In the genomic region with DNA sequence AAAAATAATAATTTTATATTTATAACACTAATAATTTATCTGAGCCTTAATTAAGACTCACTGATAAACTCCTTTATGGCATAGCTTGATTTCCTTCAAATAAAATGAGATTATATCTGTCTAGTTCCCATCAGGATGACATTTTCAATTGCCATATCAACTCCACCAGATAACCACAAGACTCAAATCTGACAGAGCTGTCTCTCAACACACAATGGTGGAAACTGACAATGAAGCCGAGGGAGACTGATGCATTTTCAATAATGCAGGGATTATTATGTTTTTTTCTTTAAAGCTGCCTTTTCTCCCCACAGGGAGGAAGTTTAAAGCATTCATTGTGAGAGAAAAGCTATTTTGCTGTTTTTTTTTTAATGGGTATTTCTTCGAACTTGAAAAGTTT, we compare ENCODE assay signal across 23 cellular contexts.
DNase-seq lines count a peak whose midpoint lies in the region; ATAC-seq and TF ChIP-seq lines count a peak whose summit lies in the region.
"Had no signal": no experiment of that assay in that cellular context is flagged by ENCODE, and none has a peak within 500 bp of the region (broad histone marks: within the 10 kb centered on the region; RNA-seq: fewer than 3 reads in every experiment).

No MANE protein-coding gene starts in this region.

- no peak overlapping the region for H3K4ac ChIP-seq in neuronal stem cell (ENCODE audit: low read length)

- H3K18ac ChIP-seq in neuronal stem cell (ENCODE audit: low read length), result no peak overlapping the region

- H3K36me3 ChIP-seq in Karpas-422 (ENCODE audit: insufficient read depth, low read length), result no peaks in the 10 kb centered on the region
- no peaks in the 10 kb centered on the region for H3K36me3 ChIP-seq in neural cell (ENCODE audit: insufficient read depth, low read length)
- H3K36me3 ChIP-seq in neural progenitor cell, result no peaks in the 10 kb centered on the region
- H3K36me3 ChIP-seq in neuronal stem cell (replicated peaks in 1 of 2; ENCODE audit: control insufficient read depth in 2 of 2, insufficient read depth in 2 of 2, low read length in 2 of 2), result no peaks in the 10 kb centered on the region
- H3K36me3 ChIP-seq: BE2C, BLaER1 had no signal

- H2BK15ac ChIP-seq in neuronal stem cell (ENCODE audit: low read length), result no peak overlapping the region

- H4K20me1 ChIP-seq in Karpas-422 (ENCODE audit: insufficient read depth, low read depth, low read length), result no peaks in the 10 kb centered on the region
- H4K20me1 ChIP-seq in neural cell (ENCODE audit: insufficient read depth), result no peaks in the 10 kb centered on the region
- no peaks in the 10 kb centered on the region for H4K20me1 ChIP-seq in neural progenitor cell (ENCODE audit: low read depth)
- H4K20me1 ChIP-seq: BLaER1 had no signal

- no peaks in the 10 kb centered on the region for H3K4me1 ChIP-seq in Karpas-422 (ENCODE audit: low read length)
- H3K4me1 ChIP-seq in neural progenitor cell, result no peaks in the 10 kb centered on the region
- H3K4me1 ChIP-seq in neuronal stem cell (ENCODE audit: control insufficient read depth in 2 of 2, insufficient read depth in 1 of 2, low read depth in 1 of 2, low read length in 2 of 2), result peaks cover 0 to 2% of the 10 kb centered on the region in 2 donors
- H3K4me1 ChIP-seq: BE2C, BLaER1 had no signal

- no peaks in the 10 kb centered on the region for H3K79me1 ChIP-seq in neuronal stem cell (ENCODE audit: low read depth, low read length)

- TF ChIP-seq RAD21 in neural cell (conservative IDR thresholded peaks at IDR 0.05), result peak; percentile 51

- no peak overlapping the region for H3K27ac ChIP-seq in Karpas-422 (ENCODE audit: low read length)
- H3K27ac ChIP-seq in neural cell (ENCODE audit: low read length), result peak overlapping the region; percentile 73
- H3K27ac ChIP-seq in neural progenitor cell, result no peak overlapping the region
- H3K27ac ChIP-seq in neuronal stem cell (replicated peaks; ENCODE audit: low read length), result no peak overlapping the region
- H3K27ac ChIP-seq: BLaER1 had no signal

- H3K14ac ChIP-seq in neuronal stem cell (ENCODE audit: low read length), result no peak overlapping the region

- H3K79me2 ChIP-seq in Karpas-422 (ENCODE audit: low read length) (no peaks in the 10 kb centered on the region), neural cell (replicated peaks; ENCODE audit: insufficient read depth, low read length) (no peaks in the 10 kb centered on the region), neural progenitor cell (ENCODE audit: low read depth) (no peaks in the 10 kb centered on the region)

- no peak overlapping the region for H3K4me3 ChIP-seq in Karpas-422 (ENCODE audit: low read length)
- no peak overlapping the region for H3K4me3 ChIP-seq in neural cell (ENCODE audit: low read length)
- H3K4me3 ChIP-seq in neural progenitor cell, result no peak overlapping the region
- no peak overlapping the region for H3K4me3 ChIP-seq in neuronal stem cell (ENCODE audit: low read length in 2 of 2)
- H3K4me3 ChIP-seq: BLaER1 had no signal

- H3K9ac ChIP-seq in Karpas-422 (ENCODE audit: low read length), result no peak overlapping the region
- H3K9ac ChIP-seq in neural cell (ENCODE audit: low read length), result no peak overlapping the region
- no peak overlapping the region for H3K9ac ChIP-seq in neural progenitor cell
- H3K9ac ChIP-seq in neuronal stem cell (ENCODE audit: low read depth, low read length, poor library complexity), result no peak overlapping the region
- H3K9ac ChIP-seq: BLaER1 had no signal

- no peak overlapping the region for H2AK5ac ChIP-seq in neuronal stem cell (ENCODE audit: low read depth, low read length)

- H4K91ac ChIP-seq in neuronal stem cell (ENCODE audit: low read depth, low read length, poor library complexity), result no peak overlapping the region

- H3K23ac ChIP-seq in neuronal stem cell (ENCODE audit: low read depth, low read length, poor library complexity), result no peak overlapping the region

- H2BK12ac ChIP-seq in neuronal stem cell (ENCODE audit: low read length), result no peak overlapping the region

- H4K8ac ChIP-seq in neuronal stem cell (ENCODE audit: low read depth, low read length), result no peak overlapping the region

- H3K36me3 Mint-ChIP-seq in neural progenitor cell, result no peaks in the 10 kb centered on the region
- H3K36me3 Mint-ChIP-seq: CD14-positive monocyte; CD4-positive, alpha-beta memory T cell; CD4-positive, CD25-positive, alpha-beta regulatory T cell; CD8-positive, alpha-beta memory T cell had no signal

- H3F3A ChIP-seq in neural cell (ENCODE audit: insufficient read depth, low read length, poor library complexity, severe bottlenecking) (peaks cover 7% of the 10 kb centered on the region), neural progenitor cell (ENCODE audit: low read depth) (no peaks in the 10 kb centered on the region)

- H3K27ac Mint-ChIP-seq in neural progenitor cell, result peak overlapping the region; percentile 15
- H3K27ac Mint-ChIP-seq: CD14-positive monocyte; CD4-positive, alpha-beta memory T cell; CD4-positive, CD25-positive, alpha-beta regulatory T cell; CD8-positive, alpha-beta memory T cell had no signal

- no peak for ATAC-seq in Right ventricle myocardium inferior

- H3K27me3 ChIP-seq in Karpas-422 (ENCODE audit: low read length) (no peaks in the 10 kb centered on the region), neural cell (ENCODE audit: insufficient read depth, low read depth, low read length) (no peaks in the 10 kb centered on the region), neural progenitor cell (no peaks in the 10 kb centered on the region), neuronal stem cell (ENCODE audit: control insufficient read depth in 3 of 3, insufficient read depth in 3 of 3, low read depth in 1 of 3, low read length in 3 of 3) (no peaks in the 10 kb centered on the region)
- H3K27me3 ChIP-seq: BE2C, BLaER1 had no signal

- no peaks in the 10 kb centered on the region for H3K9me3 ChIP-seq in Karpas-422 (ENCODE audit: low read length)
- H3K9me3 ChIP-seq in neural cell (ENCODE audit: low read length), result no peaks in the 10 kb centered on the region
- no peaks in the 10 kb centered on the region for H3K9me3 ChIP-seq in neural progenitor cell (ENCODE audit: low read depth)
- H3K9me3 ChIP-seq in neuronal stem cell (replicated peaks in 1 of 2; ENCODE audit: control insufficient read depth in 2 of 2, insufficient read depth in 1 of 2, low read depth in 1 of 2, low read length in 2 of 2), result no peaks in the 10 kb centered on the region
- H3K9me3 ChIP-seq: BE2C, BLaER1 had no signal

- intact Hi-C loops in head of caudate nucleus (cut with DNase I) (no loop called here), Right ventricle myocardium inferior (cut with DNase I) (no loop called here)

- no peak overlapping the region for H3K4me3 Mint-ChIP-seq in neural progenitor cell
- H3K4me3 Mint-ChIP-seq: CD14-positive monocyte; CD4-positive, alpha-beta memory T cell; CD4-positive, CD25-positive, alpha-beta regulatory T cell; CD8-positive, alpha-beta memory T cell had no signal

- H2BK5ac ChIP-seq in neuronal stem cell (ENCODE audit: low read length), result no peak overlapping the region

- no peaks in the 10 kb centered on the region for H3K27me3 Mint-ChIP-seq in neural progenitor cell (ENCODE audit: insufficient read depth, low read depth)
- H3K27me3 Mint-ChIP-seq: CD4-positive, alpha-beta memory T cell; CD4-positive, CD25-positive, alpha-beta regulatory T cell; CD8-positive, alpha-beta memory T cell had no signal

- H3K9me2 ChIP-seq in Karpas-422 (replicated peaks; ENCODE audit: insufficient read depth, low read length) (no peaks in the 10 kb centered on the region), neural cell (ENCODE audit: insufficient read depth, low read length) (no peaks in the 10 kb centered on the region)

- TF ChIP-seq EP300 in neural cell (conservative IDR thresholded peaks at IDR 0.05; ENCODE audit: poor library complexity, severe bottlenecking), result peak; percentile 100

- H2BK120ac ChIP-seq in neuronal stem cell (ENCODE audit: low read depth, low read length), result no peak overlapping the region

- DNase-seq in Karpas-422 (no peak), neural progenitor cell (ENCODE audit: low spot score) (no peak), neuronal stem cell (ENCODE audit: low spot score) (no peak), head of caudate nucleus (no peak), Right ventricle myocardium inferior (ENCODE audit: missing footprints) (no peak), DMS53 treated with DMSO at 0.1 percent for 48 hours (lab: John Stamatoyannopoulos, UW; ENCODE audit: unreplicated experiment) (no peak)
- no peak for DNase-seq in activated CD4-positive, alpha-beta T cell treated with anti-CD3 and anti-CD28 coated beads, Interleukin-2, amount 50 U/mL, for 48 hours
- DNase-seq: 8988T; ACHN; BE2C; C1 segment of cervical spinal cord; CD4-positive, alpha-beta memory T cell; CD4-positive, CD25-positive, alpha-beta regulatory T cell; CD8-positive, alpha-beta memory T cell; COR-L47; DMS 273 treated with DMSO at 0.1 percent for 48 hours; DMS153; DMS53; DMS79 treated with DMSO at 0.1 percent for 48 hours; GF-D8 had no signal

- H3K9me3 Mint-ChIP-seq in neural progenitor cell, result no peaks in the 10 kb centered on the region

- peaks cover 7% of the 10 kb centered on the region for H3K4me1 Mint-ChIP-seq in neural progenitor cell
- H3K4me1 Mint-ChIP-seq: CD14-positive monocyte; CD4-positive, alpha-beta memory T cell; CD4-positive, CD25-positive, alpha-beta regulatory T cell; CD8-positive, alpha-beta memory T cell had no signal

- H2AFZ ChIP-seq in Karpas-422 (ENCODE audit: low read length), result 0 out of 2 replicates have a peak overlapping the region, but pooled peaks have one; percentile 13
- no peak overlapping the region for H2AFZ ChIP-seq in neural cell (ENCODE audit: low read depth, low read length)
- no peak overlapping the region for H2AFZ ChIP-seq in neural progenitor cell (replicated peaks)
- H2AFZ ChIP-seq in neuronal stem cell (ENCODE audit: low read length), result peak overlapping the region; percentile 75

- TF ChIP-seq CTCF in neural cell (IDR thresholded peaks at IDR 0.05; ENCODE audit: poor library complexity, severe bottlenecking) (no peak), neural progenitor cell (IDR thresholded peaks at IDR 0.05) (no peak)

- no peak overlapping the region for H3K4me2 ChIP-seq in Karpas-422 (ENCODE audit: low read depth, low read length, poor library complexity, severe bottlenecking)
- H3K4me2 ChIP-seq in neural cell (ENCODE audit: low read length), result no peak overlapping the region
- H3K4me2 ChIP-seq in neural progenitor cell, result no peak overlapping the region
- no peak overlapping the region for H3K4me2 ChIP-seq in neuronal stem cell (ENCODE audit: insufficient read depth, low read length, poor library complexity, severe bottlenecking)
- H3K4me2 ChIP-seq: BLaER1 had no signal

- no CpG with 5 or more reads among the region's 2 CpGs for WGBS in neuronal stem cell (ENCODE audit: extremely low coverage in 2 of 2, insufficient read length in 2 of 2, insufficient replicate concordance in 1 of 2), 2 donors

TF ChIP-seq in neural cell, 6 proteins besides CTCF, POLR2A, EP300 and RAD21 (continues in another document):
- peak; percentile 26 for TF ChIP-seq SMC3 (conservative IDR thresholded peaks at IDR 0.05; ENCODE audit: poor library complexity)

Comparison
In these comparisons a context has a peak if more than half of its experiments do, and no peak if none do; other contexts are left out.
1. H2AFZ ChIP-seq: peak in Karpas-422 (single experiment) and neuronal stem cell (single experiment); none in neural cell (single experiment) and neural progenitor cell (single experiment).